ENCODE assay signal across 8 cellular contexts in the genomic region with DNA sequence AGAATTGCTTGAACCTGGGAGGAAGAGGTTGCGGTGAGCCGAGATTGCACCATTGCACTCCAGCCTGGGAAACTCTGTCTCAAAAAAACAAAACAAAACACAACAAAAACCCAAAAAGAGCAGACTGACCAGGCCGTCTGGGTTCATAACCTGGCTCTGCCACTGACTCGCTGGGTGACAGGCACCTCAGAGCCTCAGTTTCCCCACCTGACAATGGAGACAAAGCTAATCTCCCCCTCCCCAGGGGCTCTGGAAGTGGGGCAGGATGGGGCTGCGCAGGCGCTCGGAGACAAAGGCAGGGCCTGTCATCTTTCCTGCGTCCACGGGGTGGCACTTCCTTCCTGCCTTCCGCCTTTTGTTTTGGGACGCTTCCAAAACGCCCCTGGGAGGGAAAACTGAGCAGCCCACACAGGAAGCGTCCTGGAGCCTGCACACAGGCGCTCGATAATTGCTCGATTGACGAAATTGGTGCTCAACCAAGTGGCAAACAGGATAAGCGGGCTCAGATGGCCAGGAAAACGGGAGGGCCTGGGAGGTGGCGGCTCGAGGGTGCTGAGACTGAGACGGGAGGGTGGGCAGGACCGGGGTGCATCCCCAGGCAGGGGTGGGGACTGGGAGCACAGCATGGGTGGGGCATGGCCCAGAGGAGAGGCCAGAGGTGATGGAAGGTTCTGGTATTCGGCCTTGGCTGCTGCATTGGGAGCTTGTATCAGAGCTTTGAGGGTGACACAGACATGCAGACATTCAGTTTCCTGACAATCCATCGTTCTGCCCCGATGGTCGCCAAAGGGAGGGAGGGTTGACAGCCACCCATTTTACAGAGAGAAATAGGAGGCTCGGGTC. TPM values are rescaled to one million over a fixed set of nuclear protein-coding genes. Genes with fewer than 3 reads are reported as not detected.
DNase-seq lines count a peak whose midpoint lies in the region; ATAC-seq, FAIRE-seq and TF ChIP-seq lines count a peak whose summit lies in the region.

No MANE protein-coding gene starts in this region.

- DNase-seq in GM19240 (ENCODE audit: insufficient read length, low spot score) (peak; percentile 50), NCI-H2227 treated with DMSO at 0.1 percent for 48 hours (lab: John Stamatoyannopoulos, UW) (peak; percentile 64), cerebellar cortex (ENCODE audit: low spot score) (peak; percentile 91), islet precursor cell (peak; percentile 95), small intestine (peak; percentile 63)

- H3K4me1 ChIP-seq in small intestine (ENCODE audit: control insufficient read depth in 2 of 2, insufficient read depth in 1 of 2, low read depth in 1 of 2, low read length in 1 of 2), result peaks cover 0 to 3% of the 10 kb centered on the region in 2 donors

- whole genome bisulfite sequencing in small intestine, 3 donors, result 3 to 7% (median 3%) methylated on average over 28 of the region's 28 CpGs

- no peaks in the 10 kb centered on the region for H3K27me3 ChIP-seq in small intestine (ENCODE audit: control insufficient read depth in 2 of 2, insufficient read depth in 2 of 2, low read length in 2 of 2)

- peaks cover 0 to 6% of the 10 kb centered on the region in 2 donors for H3K36me3 ChIP-seq in small intestine (ENCODE audit: control insufficient read depth in 2 of 2, insufficient read depth in 2 of 2, low read length in 2 of 2)

- FAIRE-seq in small intestine (lab: Jason Lieb, UNC), result no peak

- peak; percentile 71 to 82 for ATAC-seq in activated CD4-positive, CD25-positive, alpha-beta regulatory T cell treated with anti-CD3 and anti-CD28 coated beads, Interleukin-2, amount 50 U/mL, for 24 hours
- no peak for ATAC-seq in HG02571 (IDR thresholded peaks at IDR 0.05; ENCODE audit: unreplicated experiment)

- peak; percentile 80 for TF ChIP-seq CTCF in 22Rv1 (IDR thresholded peaks at IDR 0.05)

- H3K4me3 ChIP-seq in small intestine (ENCODE audit: low read depth in 1 of 2, low read length in 2 of 2), result peak overlapping the region in 1 of 2 donors; percentile 45

- H3K27ac ChIP-seq in 22Rv1 (peak overlapping the region; percentile 61), small intestine (ENCODE audit: low read depth in 1 of 2, low read length in 1 of 2) (peak overlapping the region in 1 of 2 donors; percentile 82)

- H3K9me3 ChIP-seq in small intestine (ENCODE audit: control insufficient read depth, low read depth), result no peaks in the 10 kb centered on the region

RNA-seq across cellular contexts. Expression of a gene that starts 17.8 kb away (rescaled TPM):
- 10 to 100 TPM in 1 of 3 donors, under 1 TPM in 2; 0.27 to 10.9 (median 0.45) TPM for polyA plus RNA-seq in small intestine

RNA-seq across cellular contexts. Expression of a gene that starts 48.5 kb away (rescaled TPM):
- 10 to 100 TPM in 2 of 3 donors, 1 to 10 TPM in 1; 6.0 to 38.2 (median 24.0) TPM for polyA plus RNA-seq in small intestine

RNA-seq across cellular contexts. Expression of a gene that starts 59.6 kb away (rescaled TPM):
- polyA plus RNA-seq in small intestine, result 10 to 100 TPM; 10.7 to 83.6 (median 51.3) TPM
